21 cellular contexts compared by ENCODE assay signal in the genomic region with DNA sequence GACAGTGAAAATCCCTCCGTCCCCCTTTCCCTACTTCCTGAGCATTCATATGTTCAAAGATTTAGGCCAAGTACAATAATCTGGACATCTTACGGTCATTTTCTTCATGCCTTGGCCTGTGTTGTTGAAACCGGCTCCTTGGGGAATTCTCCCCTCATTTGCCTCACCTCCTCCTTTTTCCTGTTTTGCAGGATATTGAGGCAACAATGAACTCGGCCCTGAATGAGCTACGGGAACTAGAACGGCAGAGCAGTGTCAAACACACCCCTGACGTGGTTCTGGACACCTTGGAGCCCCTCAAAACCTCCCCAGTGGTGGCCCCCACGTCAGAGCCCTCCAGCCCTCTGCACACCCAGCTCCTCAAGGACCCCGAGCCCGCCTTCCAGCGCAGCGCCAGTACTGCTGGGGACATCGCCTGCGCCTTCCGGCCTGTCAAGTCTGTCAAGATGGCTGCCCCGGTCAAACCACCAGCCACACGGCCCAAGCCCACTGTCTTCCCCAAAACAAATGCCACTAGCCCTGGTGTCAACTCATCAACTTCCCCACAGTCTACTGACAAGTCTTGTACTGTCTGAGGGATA. TPM values are rescaled to one million over a fixed set of nuclear protein-coding genes. Genes with fewer than 3 reads are reported as not detected.
DNase-seq lines count a peak whose midpoint lies in the region; ATAC-seq and TF ChIP-seq lines count a peak whose summit lies in the region.
"Had no signal": no experiment of that assay in that cellular context is flagged by ENCODE, and none has a peak within 500 bp of the region (broad histone marks: within the 10 kb centered on the region; RNA-seq: fewer than 3 reads in every experiment).

No MANE protein-coding gene starts in this region.

- no peaks in the 10 kb centered on the region for H3K36me3 Mint-ChIP-seq in activated naive CD8-positive, alpha-beta T cell treated with anti-CD3 and anti-CD28 coated beads for 36 hours
- H3K36me3 Mint-ChIP-seq: activated naive CD8-positive, alpha-beta T cell; natural killer cell had no signal

- H3K9ac ChIP-seq in BLaER1 = no peak overlapping the region

- H3K36me3 ChIP-seq in BLaER1 = peaks cover 82% of the 10 kb centered on the region
- peaks cover 0 to 43% (median 4%) of the 10 kb centered on the region in 9 donors for H3K36me3 ChIP-seq in heart right ventricle
- H3K36me3 ChIP-seq in psoas muscle (ENCODE audit: insufficient read depth in 1 of 2, low read depth in 1 of 2) = peaks cover 0 to 1% of the 10 kb centered on the region in 2 donors

- H3K4me3 ChIP-seq in BLaER1 = no peak overlapping the region
- H3K4me3 ChIP-seq in heart right ventricle = no peak overlapping the region
- H3K4me3 ChIP-seq in psoas muscle = no peak overlapping the region
- H3K4me3 ChIP-seq: dorsolateral prefrontal cortex, SJSA1, skin epidermis had no signal

- H3K27me3 ChIP-seq in BLaER1 (no peaks in the 10 kb centered on the region), heart right ventricle (no peaks in the 10 kb centered on the region), psoas muscle (ENCODE audit: insufficient read depth in 3 of 3, low read length in 2 of 3) (no peaks in the 10 kb centered on the region)
- H3K27me3 ChIP-seq: dorsolateral prefrontal cortex, SJSA1 had no signal

- no peak overlapping the region for H3K4me3 Mint-ChIP-seq in activated naive CD8-positive, alpha-beta T cell treated with anti-CD3 and anti-CD28 coated beads for 36 hours
- H3K4me3 Mint-ChIP-seq: activated CD8-positive, alpha-beta T cell treated with anti-CD3 and anti-CD28 coated beads, Interleukin-2, amount 10 ng/mL, durations not matched to agents 7 days and 5 days; activated naive CD8-positive, alpha-beta T cell; natural killer cell had no signal

- no peaks in the 10 kb centered on the region for H4K20me1 ChIP-seq in BLaER1

- H3K4me2 ChIP-seq in BLaER1 = peak overlapping the region; percentile 24; the same call in 1 of the 2 replicates

- ATAC-seq in heart right ventricle = peak; percentile 24 to 85 (median 74)
- ATAC-seq in psoas muscle = peak in 2 of 4 donors; percentile 20 to 49
- ATAC-seq in GM19467 (IDR thresholded peaks at IDR 0.05; ENCODE audit: unreplicated experiment) = no peak

- no peaks in the 10 kb centered on the region for H3K27me3 Mint-ChIP-seq in activated naive CD8-positive, alpha-beta T cell treated with anti-CD3 and anti-CD28 coated beads for 36 hours
- H3K27me3 Mint-ChIP-seq: activated naive CD8-positive, alpha-beta T cell had no signal

- intact Hi-C loops in heart right ventricle (cut with DNase I) = no loop called here
- intact Hi-C loops in psoas muscle (cut with DNase I) = no loop called here

- DNase-seq in dermis blood vessel endothelial cell (peak; percentile 90), heart right ventricle (peak in 1 of 2 donors; percentile 62), psoas muscle (no peak), NCI-H526 (lab: John Stamatoyannopoulos, UW) (no peak)
- DNase-seq in activated CD8-positive, alpha-beta memory T cell treated with anti-CD3 and anti-CD28 coated beads, Interleukin-2, amount 50 U/mL, for 4 hours = no peak
- no peak for DNase-seq in activated naive CD8-positive, alpha-beta T cell treated with anti-CD3 and anti-CD28 coated beads for 36 hours
- DNase-seq: 8988T; activated CD4-positive, alpha-beta T cell treated with anti-CD3 and anti-CD28 coated beads for 4 hours; activated CD8-positive, alpha-beta T cell treated with anti-CD3 and anti-CD28 coated beads, Interleukin-2, amount 10 ng/mL, durations not matched to agents 7 days and 5 days; activated effector memory CD4-positive, alpha-beta T cell treated with Interleukin-2 at 50 U/mL for 16 hours; DMS79; islet precursor cell; T1000; WERI-Rb-1 had no signal

- peak overlapping the region; percentile 35; the same call in 1 of the 2 replicates for H3K27ac ChIP-seq in BLaER1
- H3K27ac ChIP-seq in heart right ventricle = peak overlapping the region; percentile 28 to 86 (median 74)
- peak overlapping the region; percentile 7 for H3K27ac ChIP-seq in psoas muscle
- H3K27ac ChIP-seq: SJSA1, WERI-Rb-1 had no signal

- H3K9me3 Mint-ChIP-seq in activated naive CD8-positive, alpha-beta T cell treated with anti-CD3 and anti-CD28 coated beads for 36 hours = no peaks in the 10 kb centered on the region
- H3K9me3 Mint-ChIP-seq: natural killer cell had no signal

- H3K4me1 Mint-ChIP-seq in activated naive CD8-positive, alpha-beta T cell treated with anti-CD3 and anti-CD28 coated beads for 36 hours = peaks cover 37% of the 10 kb centered on the region

- H3K9me3 ChIP-seq in BLaER1 (no peaks in the 10 kb centered on the region), heart right ventricle (no peaks in the 10 kb centered on the region), psoas muscle (no peaks in the 10 kb centered on the region)
- H3K9me3 ChIP-seq: SJSA1 had no signal

- 65 to 73% methylated on average over 17 of the region's 17 CpGs for WGBS in heart right ventricle, 2 donors
- WGBS in psoas muscle, 3 donors = 75 to 77% (median 76%) methylated on average over 17 of the region's 17 CpGs

- H3K27ac Mint-ChIP-seq in activated naive CD8-positive, alpha-beta T cell treated with anti-CD3 and anti-CD28 coated beads for 36 hours = no peak overlapping the region
- H3K27ac Mint-ChIP-seq: activated CD8-positive, alpha-beta T cell treated with anti-CD3 and anti-CD28 coated beads, Interleukin-2, amount 10 ng/mL, durations not matched to agents 7 days and 5 days; activated naive CD8-positive, alpha-beta T cell had no signal

- H3K4me1 ChIP-seq in BLaER1 (peaks cover 27% of the 10 kb centered on the region), heart right ventricle (peaks cover 3 to 63% (median 39%) of the 10 kb centered on the region in 9 donors), psoas muscle (peaks cover 11% of the 10 kb centered on the region)

- TF ChIP-seq CTCF in heart right ventricle (IDR thresholded peaks at IDR 0.05) (no peak), psoas muscle (IDR thresholded peaks at IDR 0.05) (no peak)

RNA-seq across cellular contexts. Expression of gene IKBKE, which starts 9.3 kb away (rescaled TPM):
- 23.3 and 33.9 TPM in 2 replicates for total RNA-seq in dermis blood vessel endothelial cell
- 1 to 10 TPM in 3 of 10 donors, under 1 TPM in 7; 0.49 to 5.4 (median 0.79) TPM for total RNA-seq in heart right ventricle
- polyA plus RNA-seq in heart right ventricle = under 1 TPM; 0.29 to 0.87 TPM
- under 1 TPM; 0.44 to 0.89 (median 0.58) TPM for total RNA-seq in psoas muscle
- polyA plus RNA-seq in psoas muscle = under 1 TPM; 0.14 to 0.32 (median 0.27) TPM
- 10 to 100 TPM; 18.7 to 19.8 TPM for total RNA-seq in activated naive CD8-positive, alpha-beta T cell treated with anti-CD3 and anti-CD28 coated beads for 36 hours

RNA-seq across cellular contexts. Expression of gene RASSF5, which starts 46.4 kb away (rescaled TPM):
- 0.33 and 0.51 TPM in 2 replicates for total RNA-seq in dermis blood vessel endothelial cell
- 10 to 100 TPM in 3 of 10 donors, 1 to 10 TPM in 7; 5.0 to 26.0 (median 7.0) TPM for total RNA-seq in heart right ventricle
- polyA plus RNA-seq in heart right ventricle = 1 to 10 TPM in 1 of 2 donors, under 1 TPM in 1; 0.90 to 2.4 TPM
- 10 to 100 TPM in 1 of 4 donors, 1 to 10 TPM in 3; 1.5 to 14.6 (median 5.1) TPM for total RNA-seq in psoas muscle
- polyA plus RNA-seq in psoas muscle = 1 to 10 TPM; 1.1 to 2.8 (median 1.5) TPM
- 100 to 1,000 TPM; 223 to 226 TPM for total RNA-seq in activated naive CD8-positive, alpha-beta T cell treated with anti-CD3 and anti-CD28 coated beads for 36 hours

Comparison
In these comparisons a context has a peak if more than half of its experiments do, and no peak if none do; other contexts are left out.
1. H3K27ac ChIP-seq: peak in every context shown above with its lines; median percentile 74 in heart right ventricle; 35 in BLaER1; 7 in psoas muscle.
2. RNA of gene RASSF5, which starts 46.4 kb away (total RNA-seq): 223 to 226 TPM in activated naive CD8-positive, alpha-beta T cell treated with anti-CD3 and anti-CD28 coated beads for 36 hours; 1.5 to 14.6 TPM in psoas muscle, 5.0 to 26.0 TPM in heart right ventricle and 0.33 to 0.51 TPM in dermis blood vessel endothelial cell; every median in the first group is over 4 times any median in the second.